In the genomic region with DNA sequence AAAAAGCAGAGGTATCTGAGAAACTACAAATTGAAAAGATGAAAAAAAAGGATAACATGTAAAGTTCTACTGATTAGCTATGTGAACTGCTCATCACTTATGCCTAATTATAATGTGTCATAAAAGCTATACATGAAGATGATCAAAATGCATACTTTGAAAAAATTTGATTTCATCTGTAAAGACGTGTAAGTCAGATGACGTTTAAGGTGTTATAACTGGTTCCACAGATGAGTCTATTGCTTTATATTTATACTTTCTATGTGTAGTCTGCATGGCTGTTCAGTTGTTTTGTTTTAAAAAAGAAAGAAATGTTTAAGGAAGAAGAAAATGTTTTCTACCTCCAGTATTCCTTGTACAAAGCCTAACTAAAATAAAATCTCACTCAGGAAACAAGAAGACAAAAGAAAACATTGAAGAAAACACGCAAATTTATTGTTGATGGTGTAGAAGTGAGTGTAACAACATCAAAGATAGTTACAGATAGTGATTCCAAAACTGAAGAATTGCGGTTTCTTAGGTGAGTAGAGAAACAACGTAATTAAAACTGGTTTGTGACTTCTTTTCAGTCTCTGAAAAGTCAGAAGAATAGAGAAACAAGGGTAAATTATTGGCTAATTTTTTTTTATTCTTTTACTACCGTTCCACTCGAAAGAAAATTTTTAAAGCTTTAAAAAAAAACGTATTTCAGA, we compare ENCODE assay signal across 22 cellular contexts.
"Had no signal": no experiment of that assay in that cellular context is flagged by ENCODE, and none has a peak within 500 bp of the region (broad histone marks: within the 10 kb centered on the region; RNA-seq: fewer than 3 reads in every experiment).

No MANE protein-coding gene starts in this region.

- H3K4me3 ChIP-seq: coronary artery, esophagus muscularis mucosa, gastroesophageal sphincter, heart left ventricle, mucosa of descending colon, ovary, smooth muscle cell, stomach, vagina had no signal

- H3K4me1 Mint-ChIP-seq: memory B cell, naive B cell had no signal

- DNase-seq: activated effector memory CD4-positive, alpha-beta T cell treated with anti-CD3 and anti-CD28 coated beads, Interleukin-2, amount 50 U/mL, for 16 hours; activated naive CD4-positive, alpha-beta T cell treated with anti-CD3 and anti-CD28 coated beads, Interleukin-2, amount 50 U/mL, for 16 hours; aorta; brain microvascular endothelial cell; heart left ventricle; kidney glomerular epithelial cell; left ventricle myocardium superior; mucosa of descending colon; naive B cell; ovary; stimulated activated CD4-positive, alpha-beta T cell treated with anti-CD3 and anti-CD28 coated beads, Interleukin-4, amount 100 ng/mL, for 1 hour; stomach; trophoblast cell had no signal

- H3K9me3 Mint-ChIP-seq: memory B cell, naive B cell had no signal

- H3K4me1 ChIP-seq: esophagus muscularis mucosa, gastroesophageal sphincter, heart left ventricle, stomach, vagina had no signal

- H3K27ac Mint-ChIP-seq: memory B cell had no signal

- ATAC-seq: gastroesophageal sphincter, heart left ventricle, left ventricle myocardium superior, mucosa of descending colon, sciatic nerve had no signal

- H3K9me3 ChIP-seq: esophagus muscularis mucosa, gastroesophageal sphincter, heart left ventricle, mucosa of descending colon, ovary, stomach, vagina had no signal

- H3K36me3 ChIP-seq: ovary had no signal

- H3K4me3 Mint-ChIP-seq: memory B cell, naive B cell had no signal

- H3K27me3 Mint-ChIP-seq: memory B cell, naive B cell had no signal

- H3K27ac ChIP-seq: brain microvascular endothelial cell, coronary artery, esophagus muscularis mucosa, gastroesophageal sphincter, heart left ventricle, ovary, stomach, vagina, VCaP had no signal

- H3K27me3 ChIP-seq: brain microvascular endothelial cell, esophagus muscularis mucosa, gastroesophageal sphincter, heart left ventricle, ovary, stomach, vagina had no signal

- FAIRE-seq: endothelial cell of umbilical vein had no signal
